ENCODE assay signal across 8 cellular contexts in the genomic region with DNA sequence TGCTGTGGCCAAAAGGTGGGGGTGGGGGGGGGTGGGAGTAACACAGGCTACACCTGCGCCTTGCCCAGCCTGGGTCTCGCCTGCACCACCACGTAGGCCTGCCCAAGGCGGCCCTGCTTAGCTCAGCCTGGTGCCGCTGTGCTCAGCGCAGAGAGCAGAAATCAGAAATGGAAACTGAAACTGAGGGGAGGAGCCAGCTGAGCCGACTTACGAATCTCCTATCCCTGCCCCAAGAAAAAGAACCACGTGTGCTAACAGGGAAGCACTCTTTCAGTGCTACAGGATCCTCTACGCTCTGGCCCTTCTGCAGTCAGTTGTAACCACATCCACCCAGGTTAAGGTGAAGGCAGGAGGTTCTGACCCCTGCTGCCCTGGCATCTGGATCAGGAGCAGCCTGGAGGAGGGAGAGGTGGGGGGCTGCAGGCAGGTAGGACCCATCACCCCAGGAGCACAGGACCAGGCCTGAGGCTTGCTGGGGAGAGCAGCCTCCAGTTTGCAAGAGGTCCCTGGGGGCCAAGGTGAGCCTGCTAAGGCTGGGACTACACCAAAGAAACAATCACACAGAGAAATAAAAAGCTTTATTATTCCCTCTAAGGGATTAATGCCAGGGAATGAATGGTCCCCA. TPM values are rescaled to one million over a fixed set of nuclear protein-coding genes. Genes with fewer than 3 reads are reported as not detected.
A peak's percentile ranks its signal among the peaks of the same experiment; 100 is the strongest.
DNase-seq lines count a peak whose midpoint lies in the region; ATAC-seq and TF ChIP-seq lines count a peak whose summit lies in the region.

A gene (minus strand): TSS at position 163 of the 625 bp plus-strand sequence. CDS start 822 bp downstream, outside the sequence.

- H3K9me3 ChIP-seq in lower lobe of right lung = no peaks in the 10 kb centered on the region

- TF ChIP-seq CTCF in lower lobe of right lung (IDR thresholded peaks at IDR 0.05) = no peak

- peak; percentile 81 for DNase-seq in GDM1 (lab: John Stamatoyannopoulos, UW)
- DNase-seq in H7 = peak; percentile 71
- peak; percentile 33 for DNase-seq in NCI-H1048 (lab: John Stamatoyannopoulos, UW)
- peak; percentile 60 for DNase-seq in cerebellum (ENCODE audit: low spot score)
- DNase-seq in lower lobe of right lung = peak; percentile 80
- peak; percentile 26 for DNase-seq in stimulated activated CD8-positive, alpha-beta memory T cell treated with anti-CD3 and anti-CD28 coated beads, Interleukin-15, amount 100 ng/mL, for 24 hours (ENCODE audit: low read depth)
- DNase-seq in NCI-H82 (lab: John Stamatoyannopoulos, UW) = no peak

- peak; percentile 90 to 92 for ATAC-seq in activated CD4-positive, CD25-positive, alpha-beta regulatory T cell treated with anti-CD3 and anti-CD28 coated beads, Interleukin-2, amount 50 U/mL, for 24 hours
- peak; percentile 88 to 93 for ATAC-seq in lower lobe of right lung

- H3K4me3 ChIP-seq in H7 (ENCODE audit: insufficient read depth, low read depth, low read length) = no peak within 1 kb of the TSS
- peak within 1 kb of the TSS; percentile 68 for H3K4me3 ChIP-seq in lower lobe of right lung

- peak within 1 kb of the TSS; percentile 91 for H3K27ac ChIP-seq in lower lobe of right lung

- H3K27me3 ChIP-seq in H7 (ENCODE audit: control insufficient read depth, insufficient read depth, low read length) (no peaks in the 10 kb centered on the region; the same call in 1 of the 2 replicates), lower lobe of right lung (ENCODE audit: low read depth) (no peaks in the 10 kb centered on the region)

- peaks cover 31% of the 10 kb centered on the region for H3K4me1 ChIP-seq in lower lobe of right lung

- intact Hi-C loops in lower lobe of right lung (cut with DNase I) = loop anchor here (10.0 kb wide), 1 partner anchor 148 kb away; a partner anchor contains a TSS

- H3K36me3 ChIP-seq in H7 (replicated peaks; ENCODE audit: control insufficient read depth, insufficient read depth, low read length) (peaks cover 9% of the 10 kb centered on the region), lower lobe of right lung (peaks cover 39% of the 10 kb centered on the region)

RNA-seq across cellular contexts. Expression of the gene that starts here (rescaled TPM):
- total RNA-seq in H7 (2014; rRNA removed; shearing (Covaris generic)) = 1.2 and 5.6 TPM in 2 replicates
- total RNA-seq in cerebellum (2.4 TPM), lower lobe of right lung (40.4 TPM)
